7 cellular contexts compared by ENCODE assay signal in the genomic region with DNA sequence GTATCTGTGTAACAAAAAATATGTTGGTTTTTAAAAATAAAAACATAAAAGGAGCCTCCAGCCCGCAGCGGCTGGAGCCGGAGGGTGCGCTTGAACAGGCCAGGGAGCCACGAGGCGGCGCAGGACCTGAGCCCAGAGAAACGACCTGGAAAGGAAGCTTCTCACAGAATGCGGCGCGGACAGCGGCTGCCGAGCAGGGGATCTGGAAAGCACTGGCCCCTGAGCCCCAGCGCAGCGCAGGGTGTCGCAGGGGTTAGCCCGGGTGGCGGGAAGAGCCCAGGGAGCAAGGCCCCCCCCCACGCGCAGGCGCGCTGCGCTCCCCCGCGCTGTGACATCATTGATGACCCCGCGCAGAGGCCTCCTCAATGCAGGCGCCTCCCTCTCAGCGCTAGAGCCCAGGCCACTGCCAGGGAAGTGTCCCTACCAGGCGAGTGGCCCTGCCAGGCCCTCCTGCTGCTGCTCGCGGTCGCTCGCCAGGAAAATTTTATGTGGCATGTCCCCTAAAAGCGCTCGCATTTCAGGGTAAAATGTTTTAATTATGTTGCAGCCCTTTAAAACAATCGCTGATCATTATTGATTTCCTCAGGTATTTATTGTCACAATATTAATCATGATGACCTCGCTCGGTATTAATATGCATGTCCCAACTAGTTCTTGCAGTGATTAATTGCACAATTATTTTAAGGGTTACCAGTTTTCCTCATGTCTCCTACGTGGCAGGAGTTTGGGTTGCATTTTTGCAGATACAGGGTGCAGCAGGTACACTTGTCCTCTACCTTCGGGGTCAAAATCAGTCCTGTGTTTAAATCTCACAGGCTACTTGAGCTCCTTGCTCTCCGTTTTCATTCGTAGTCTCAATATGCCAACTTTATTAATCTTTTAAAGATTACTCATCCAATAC.
A peak's percentile ranks its signal among the peaks of the same experiment; 100 is the strongest.
DNase-seq lines count a peak whose midpoint lies in the region; ATAC-seq and TF ChIP-seq lines count a peak whose summit lies in the region.

No MANE protein-coding gene starts in this region.

- no peaks in the 10 kb centered on the region for H3K9me3 ChIP-seq in ectodermal cell (ENCODE audit: control insufficient read depth, low read length)
- H3K9me3 ChIP-seq in lower lobe of right lung: no peaks in the 10 kb centered on the region

- H3K4me1 ChIP-seq in ectodermal cell (ENCODE audit: control insufficient read depth, insufficient read depth, low read length): no peaks in the 10 kb centered on the region
- H3K4me1 ChIP-seq in lower lobe of right lung: no peaks in the 10 kb centered on the region

- DNase-seq in NCI-H510A treated with DMSO at 0.1 percent for 48 hours (lab: John Stamatoyannopoulos, UW) (peak; percentile 99), lower lobe of right lung (peak; percentile 92)
- peak; percentile 93 for DNase-seq in activated CD8-positive, alpha-beta memory T cell treated with anti-CD3 and anti-CD28 coated beads for 24 hours
- peak; percentile 65 to 77 for DNase-seq in stimulated activated CD4-positive, alpha-beta T cell treated with anti-CD3 and anti-CD28 coated beads, Interleukin-4, amount 100 ng/mL, for 48 hours (ENCODE audit: low read depth in 2 of 2)

- WGBS in ectodermal cell, 2 experiments: 15 to 16% methylated on average over 43 of the region's 43 CpGs

- H3K4me3 ChIP-seq in ectodermal cell (ENCODE audit: insufficient read depth, low read depth, low read length) (peak overlapping the region; percentile 17), lower lobe of right lung (peak overlapping the region; percentile 63)

- intact Hi-C loops in lower lobe of right lung (cut with DNase I): no loop called here

- H3K27ac ChIP-seq in ectodermal cell (ENCODE audit: insufficient read depth, low read depth, low read length, poor library complexity, severe bottlenecking) (peak overlapping the region; percentile 85), lower lobe of right lung (peak overlapping the region; percentile 90)

- TF ChIP-seq CTCF in lower lobe of right lung (IDR thresholded peaks at IDR 0.05): peak; percentile 64

- ATAC-seq in GM18517 (IDR thresholded peaks at IDR 0.05; ENCODE audit: unreplicated experiment) (peak; percentile 64), HG03060 (IDR thresholded peaks at IDR 0.05; ENCODE audit: low read depth, unreplicated experiment) (peak; percentile 52), lower lobe of right lung (peak; percentile 100)

- H3K36me3 ChIP-seq in ectodermal cell (ENCODE audit: control insufficient read depth, insufficient read depth, low read length): no peaks in the 10 kb centered on the region
- no peaks in the 10 kb centered on the region for H3K36me3 ChIP-seq in lower lobe of right lung

- H3K27me3 ChIP-seq in ectodermal cell (ENCODE audit: control insufficient read depth, insufficient read depth, low read length, poor library complexity, severe bottlenecking) (no peaks in the 10 kb centered on the region), lower lobe of right lung (ENCODE audit: low read depth) (no peaks in the 10 kb centered on the region)

Comparison
In these comparisons a context has a peak if more than half of its experiments do, and no peak if none do; other contexts are left out.
1. Peak in every context shown above with its lines: DNase-seq, ATAC-seq, H3K4me3 ChIP-seq and H3K27ac ChIP-seq.